8 cellular contexts compared by ENCODE assay signal in genomic region chr13:72643339-72643989, GRCh38.
A peak's percentile ranks its signal among the peaks of the same experiment; 100 is the strongest.
DNase-seq lines count a peak whose midpoint lies in the region; FAIRE-seq and TF ChIP-seq lines count a peak whose summit lies in the region.

No MANE protein-coding gene starts in this region.

- intact Hi-C loops in colonic mucosa (cut with DNase I) = no loop called here
- intact Hi-C loops in transverse colon (cut with DNase I; ENCODE audit: low total_unique reads) = no loop called here

- no peaks in the 10 kb centered on the region for H3K36me3 ChIP-seq in colonic mucosa
- H3K36me3 ChIP-seq in transverse colon = no peaks in the 10 kb centered on the region

- TF ChIP-seq CTCF in AG09319 (IDR thresholded peaks at IDR 0.05; ENCODE audit: low read depth, low read length) (peak; percentile 80), GM13976 (IDR thresholded peaks at IDR 0.05; ENCODE audit: borderline replicate concordance, control extremely low read depth, extremely low read depth, insufficient read depth, missing control alignments) (peak; percentile 27), colonic mucosa (IDR thresholded peaks at IDR 0.05) (peak; percentile 60), transverse colon (IDR thresholded peaks at IDR 0.05) (peak; percentile 38 to 66 (median 51))

- H3K4me3 ChIP-seq in colonic mucosa = no peak overlapping the region
- no peak overlapping the region for H3K4me3 ChIP-seq in transverse colon

- peak; percentile 12 for DNase-seq in AG09319 (ENCODE audit: extremely low read depth, low read depth)
- DNase-seq in GM13976 (ENCODE audit: low spot score) = peak; percentile 37
- peak in 43 of 76 experiments; percentile 1 to 53 (median 19) for DNase-seq in HUDEP-2 (lab: John Stamatoyannopoulos, UW; ENCODE audit: unreplicated experiment in 76 of 76)
- peak; percentile 75 for DNase-seq in colonic mucosa
- peak; percentile 11 for DNase-seq in midbrain (lab: John Stamatoyannopoulos, UW)
- peak; percentile 69 for DNase-seq in transverse colon
- DNase-seq in NCI-H2107 treated with DMSO at 0.1 percent for 48 hours (lab: John Stamatoyannopoulos, UW; ENCODE audit: unreplicated experiment) = no peak

- TF ChIP-seq EP300 in transverse colon (IDR thresholded peaks at IDR 0.05; ENCODE audit: low read depth) = no peak

- H3K27ac ChIP-seq in colonic mucosa (no peak overlapping the region), transverse colon (no peak overlapping the region)

- in situ Hi-C loops in GM13976 (cut with MboI; ENCODE audit: low sequenced_read_pairs, unreplicated experiment) (no loop called here), transverse colon (cut with MboI; ENCODE audit: low pct_ligation_motif_present in 1 of 4, low pct_unique_long_range_greater_than_20kb in 1 of 4, low sequenced_read_pairs in 3 of 4) (no loop called here)

- 36 to 44% methylated on average over 3 of the region's 3 CpGs for WGBS in transverse colon (ENCODE audit: low coverage in 1 of 2), 2 donors

- H3K27me3 ChIP-seq in colonic mucosa (no peaks in the 10 kb centered on the region), transverse colon (no peaks in the 10 kb centered on the region)

- H3K4me1 ChIP-seq in colonic mucosa = no peaks in the 10 kb centered on the region
- no peaks in the 10 kb centered on the region for H3K4me1 ChIP-seq in transverse colon

- no peak overlapping the region for H3K9ac ChIP-seq in colonic mucosa (ENCODE audit: low read depth in 2 of 2, low read length in 2 of 2)

- FAIRE-seq in TTC549 (lab: Jason Lieb, UNC) = peak; percentile 53

- no peak for TF ChIP-seq POLR2A in transverse colon (IDR thresholded peaks at IDR 0.05)

- no peaks in the 10 kb centered on the region for H3K9me3 ChIP-seq in colonic mucosa
- H3K9me3 ChIP-seq in transverse colon = no peaks in the 10 kb centered on the region

Comparison
In these comparisons a context has a peak if more than half of its experiments do, and no peak if none do; other contexts are left out.
1. CTCF ChIP-seq: peak in every context shown above with its lines; median percentile 80 in AG09319; 60 in colonic mucosa; 51 in transverse colon; 27 in GM13976.